Comparison of ENCODE assay signal across 20 cellular contexts in genomic region chr14:91336093-91336450, GRCh38.
"Had no signal": no experiment of that assay in that cellular context is flagged by ENCODE, and none has a peak within 500 bp of the region (broad histone marks: within the 10 kb centered on the region; RNA-seq: fewer than 3 reads in every experiment).

No MANE protein-coding gene starts in this region.

- H3K4me1 ChIP-seq: adrenal gland had no signal

- H3K4me3 ChIP-seq: adrenal gland, cardiac muscle cell, left lung, right lobe of liver, testis had no signal

- DNase-seq: activated CD4-positive, alpha-beta T cell treated with anti-CD3 and anti-CD28 coated beads for 36 hours; activated CD8-positive, alpha-beta T cell treated with anti-CD3 and anti-CD28 coated beads, Interleukin-2, amount 10 ng/mL, durations not matched to agents 7 days and 5 days; activated gamma-delta T cell treated with Interleukin-2 at 50 U/mL for 16 hours; adrenal gland; effector memory CD8-positive, alpha-beta T cell; foreskin fibroblast; hypothalamus; islet precursor cell; right lobe of liver; small intestine; stimulated activated CD4-positive, alpha-beta T cell treated with anti-CD3 and anti-CD28 coated beads, Interleukin-4, amount 100 ng/mL, for 1 hour; SW 1271; testis had no signal

- H3K9me3 ChIP-seq: adrenal gland, left lung, neutrophil, right lobe of liver, testis had no signal

- H3K36me3 ChIP-seq: adrenal gland, cardiac muscle cell had no signal

- H3K27me3 ChIP-seq: adrenal gland, left lung, neutrophil, right lobe of liver, testis had no signal

- H3K27me3 Mint-ChIP-seq: activated CD4-positive, alpha-beta T cell treated with anti-CD3 and anti-CD28 coated beads for 36 hours; effector memory CD8-positive, alpha-beta T cell; type B pancreatic cell had no signal

- H3K9me3 Mint-ChIP-seq: activated naive CD4-positive, alpha-beta T cell treated with anti-CD3 and anti-CD28 coated beads, Interleukin-2, amount 50 U/mL, for 72 hours; effector memory CD8-positive, alpha-beta T cell; T-helper 2 cell treated with Interferon-gamma antibody and Interleukin-4, amounts not matched to agents 5 μg/mL and 100 μg/mL, for 36 hours; type B pancreatic cell had no signal

- H3K27ac ChIP-seq: adrenal gland, cardiac muscle cell, left lung, neutrophil, parathyroid adenoma, right lobe of liver, testis had no signal

- H3K9ac ChIP-seq: parathyroid adenoma had no signal

- ATAC-seq: activated CD4-positive, alpha-beta T cell treated with anti-CD3 and anti-CD28 coated beads for 36 hours; activated CD8-positive, alpha-beta T cell treated with anti-CD3 and anti-CD28 coated beads, Interleukin-2, amount 10 ng/mL, durations not matched to agents 7 days and 5 days; activated naive CD4-positive, alpha-beta T cell treated with anti-CD3 and anti-CD28 coated beads, Interleukin-2, amount 50 U/mL, for 72 hours; effector memory CD8-positive, alpha-beta T cell; left lung; right lobe of liver had no signal

- H3K27ac Mint-ChIP-seq: activated CD4-positive, alpha-beta T cell treated with anti-CD3 and anti-CD28 coated beads for 36 hours; T-helper 2 cell treated with Interferon-gamma antibody and Interleukin-4, amounts not matched to agents 5 μg/mL and 100 μg/mL, for 36 hours; type B pancreatic cell had no signal

- H3K4me3 Mint-ChIP-seq: activated CD4-positive, alpha-beta T cell treated with anti-CD3 and anti-CD28 coated beads for 36 hours; activated CD8-positive, alpha-beta T cell treated with anti-CD3 and anti-CD28 coated beads, Interleukin-2, amount 10 ng/mL, durations not matched to agents 7 days and 5 days; effector memory CD8-positive, alpha-beta T cell; T-helper 2 cell treated with Interferon-gamma antibody and Interleukin-4, amounts not matched to agents 5 μg/mL and 100 μg/mL, for 36 hours; type B pancreatic cell had no signal
